In the genomic region with DNA sequence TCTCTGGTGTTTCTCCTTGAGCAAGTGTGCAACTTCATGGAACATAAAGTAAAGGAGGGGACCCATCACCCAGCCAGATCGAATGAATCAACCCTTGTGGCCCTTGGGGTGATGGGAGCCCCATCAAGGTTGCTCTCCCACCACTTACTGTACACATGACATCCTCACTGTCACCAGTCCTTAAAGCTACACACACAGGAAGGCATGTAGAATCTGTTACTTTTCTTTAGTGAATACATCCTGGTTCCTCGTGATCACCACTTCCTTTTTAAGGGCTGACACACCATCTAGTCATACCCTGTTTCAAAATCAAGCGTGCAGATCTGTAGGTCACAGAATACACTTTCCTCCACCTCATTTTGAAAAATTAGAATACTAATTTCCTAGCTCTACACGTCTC, we compare ENCODE assay signal across 9 cellular contexts. TPM values are rescaled to one million over a fixed set of nuclear protein-coding genes. Genes with fewer than 3 reads are reported as not detected.
DNase-seq lines count a peak whose midpoint lies in the region; ATAC-seq and TF ChIP-seq lines count a peak whose summit lies in the region.
"Had no signal": no experiment of that assay in that cellular context is flagged by ENCODE, and none has a peak within 500 bp of the region (broad histone marks: within the 10 kb centered on the region; RNA-seq: fewer than 3 reads in every experiment).

No MANE protein-coding gene starts in this region.

- TF ChIP-seq CTCF in fibroblast of pulmonary artery (IDR thresholded peaks at IDR 0.05; ENCODE audit: low read length, missing control alignments): no peak

- ATAC-seq in stimulated activated naive CD8-positive, alpha-beta T cell treated with anti-CD3 and anti-CD28 coated beads, Interleukin-15, Interleukin-2, amounts not matched to agents 100 U/mL and 50 U/mL, for 24 hours: peak; percentile 98
- ATAC-seq in GM19324 (IDR thresholded peaks at IDR 0.05; ENCODE audit: low FRiP score, unreplicated experiment): no peak

- no peak overlapping the region for H3K4me3 ChIP-seq in fibroblast of pulmonary artery (replicated peaks; ENCODE audit: low read depth, low read length)

- DNase-seq in activated T-cell treated with anti-CD3 and anti-CD28 coated beads for 24 hours (ENCODE audit: low read depth): peak; percentile 14
- DNase-seq in activated T-cell treated with anti-CD3 and anti-CD28 coated beads for 4 hours: no peak
- peak; percentile 34 for DNase-seq in SKM-1 treated with dmso at 0.1 percent for 144 hours (lab: John Stamatoyannopoulos, UW; ENCODE audit: unreplicated experiment)
- DNase-seq in fibroblast of pulmonary artery (ENCODE audit: low read depth): peak; percentile 90
- peak; percentile 33 for DNase-seq in stimulated activated naive CD8-positive, alpha-beta T cell treated with anti-CD3 and anti-CD28 coated beads, Interleukin-15, Interleukin-2, amounts not matched to agents 100 U/mL and 50 U/mL, for 24 hours
- DNase-seq in NCI-H1694 (lab: John Stamatoyannopoulos, UW): no peak
- no peak for DNase-seq in occipital lobe (lab: John Stamatoyannopoulos, UW)
- DNase-seq: hippocampal formation had no signal

RNA-seq across cellular contexts. Expression of a gene that starts 22.6 kb away (rescaled TPM):
- 25.3 TPM for total RNA-seq in occipital lobe

Comparison
In these comparisons a context has a peak if more than half of its experiments do, and no peak if none do; other contexts are left out.
1. DNase-seq: peak in activated T-cell treated with anti-CD3 and anti-CD28 coated beads for 24 hours (single experiment), SKM-1 treated with dmso at 0.1 percent for 144 hours (single experiment), fibroblast of pulmonary artery (single experiment) and stimulated activated naive CD8-positive, alpha-beta T cell treated with anti-CD3 and anti-CD28 coated beads, Interleukin-15, Interleukin-2, amounts not matched to agents 100 U/mL and 50 U/mL, for 24 hours (single experiment); none in activated T-cell treated with anti-CD3 and anti-CD28 coated beads for 4 hours (single experiment), NCI-H1694 (single experiment) and occipital lobe (single experiment).